ENCODE assay signal across 34 cellular contexts in the genomic region with DNA sequence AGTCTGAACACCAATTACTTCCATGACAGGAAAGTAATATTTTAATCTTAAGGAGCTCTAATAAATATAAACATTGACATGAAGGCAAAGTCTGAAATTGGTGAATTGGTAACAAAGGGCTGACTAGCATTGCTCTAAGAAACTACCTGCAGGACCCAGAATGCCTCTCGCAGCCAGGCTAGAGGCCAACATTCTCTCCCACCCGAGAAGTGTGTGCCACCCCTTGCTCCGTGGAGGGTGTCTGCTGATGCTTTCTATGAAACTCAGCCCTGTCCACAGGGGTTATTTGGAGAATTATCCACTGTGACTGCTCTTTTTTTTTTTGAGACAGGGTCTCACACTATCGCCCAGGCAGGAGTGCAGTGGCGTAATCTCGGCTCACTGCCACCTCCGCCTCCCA.
"Had no signal": no experiment of that assay in that cellular context is flagged by ENCODE, and none has a peak within 500 bp of the region (broad histone marks: within the 10 kb centered on the region; RNA-seq: fewer than 3 reads in every experiment).

No MANE protein-coding gene starts in this region.

- H3K27ac Mint-ChIP-seq: T-helper 1 cell treated with Interleukin-12 subunit alpha and Interleukin-12 subunit beta and Interleukin-4 antibody, amounts not matched to agents 30 μg/mL and 1 μg/mL, for 36 hours had no signal

- FAIRE-seq: colon had no signal

- H3K4me3 ChIP-seq: adrenal gland, body of pancreas, esophagus muscularis mucosa, gastrocnemius medialis, heart left ventricle had no signal

- H3K4me3 Mint-ChIP-seq: activated CD4-positive, alpha-beta T cell treated with anti-CD3 and anti-CD28 coated beads for 36 hours; activated CD8-positive, alpha-beta T cell treated with anti-CD3 and anti-CD28 coated beads for 36 hours; activated naive CD4-positive, alpha-beta T cell treated with anti-CD3 and anti-CD28 coated beads, Interleukin-2, amount 50 U/mL, for 24 hours; activated naive CD8-positive, alpha-beta T cell treated with anti-CD3 and anti-CD28 coated beads for 36 hours; activated naive CD8-positive, alpha-beta T cell treated with anti-CD3 and anti-CD28 coated beads, Interleukin-2, amount 50 U/mL, for 24 hours; activated T-cell treated with anti-CD3 and anti-CD28 coated beads, Interleukin-2, amount 50 U/mL, for 72 hours; effector memory CD8-positive, alpha-beta T cell; T-cell; T-helper 1 cell treated with Interleukin-12 subunit alpha and Interleukin-12 subunit beta and Interleukin-4 antibody, amounts not matched to agents 30 μg/mL and 1 μg/mL, for 36 hours; T-helper 2 cell treated with Interferon-gamma antibody and Interleukin-4, amounts not matched to agents 5 μg/mL and 100 μg/mL, for 36 hours had no signal

- DNase-seq: activated CD4-positive, alpha-beta T cell treated with anti-CD3 and anti-CD28 coated beads for 36 hours; activated CD4-positive, alpha-beta T cell treated with anti-CD3 and anti-CD28 coated beads, Interleukin-2, amount 50 U/mL, for 1 hour; activated CD4-positive, alpha-beta T cell treated with anti-CD3 and anti-CD28 coated beads, Interleukin-2, amount 50 U/mL, for 48 hours; activated CD4-positive, CD25-positive, alpha-beta regulatory T cell; activated CD4-positive, CD25-positive, alpha-beta regulatory T cell treated with anti-CD3 and anti-CD28 coated beads, Interleukin-2, amount 50 U/mL, for 72 hours; activated CD8-positive, alpha-beta memory T cell treated with anti-CD3 and anti-CD28 coated beads for 24 hours; activated CD8-positive, alpha-beta T cell treated with anti-CD3 and anti-CD28 coated beads for 36 hours; activated gamma-delta T cell; activated naive CD4-positive, alpha-beta T cell; activated naive CD8-positive, alpha-beta T cell treated with anti-CD3 and anti-CD28 coated beads for 36 hours; activated naive CD8-positive, alpha-beta T cell treated with anti-CD3 and anti-CD28 coated beads, Interleukin-2, amount 50 U/mL, for 24 hours; activated T-cell treated with anti-CD3 and anti-CD28 coated beads, Interleukin-2, amount 50 U/mL, for 1 hour; activated T-cell treated with anti-CD3 and anti-CD28 coated beads, Interleukin-2, amount 50 U/mL, for 72 hours; adrenal gland; amygdala; aorta; body of pancreas; caudate nucleus; cortex of kidney; dermis blood vessel endothelial cell; effector CD4-positive, alpha-beta T cell; effector memory CD8-positive, alpha-beta T cell; erythroblast; foreskin keratinocyte; gastrocnemius medialis; glutamatergic neuron; heart left ventricle; SW 1271; T-cell had no signal

- H3K4me1 ChIP-seq: adrenal gland, body of pancreas, foreskin keratinocyte, gastrocnemius medialis had no signal

- H3K9me3 ChIP-seq: adrenal gland, body of pancreas, esophagus muscularis mucosa, gastrocnemius medialis, heart left ventricle had no signal

- ATAC-seq: activated CD4-positive, alpha-beta T cell treated with anti-CD3 and anti-CD28 coated beads for 36 hours; activated CD8-positive, alpha-beta T cell treated with anti-CD3 and anti-CD28 coated beads for 36 hours; activated naive CD8-positive, alpha-beta T cell treated with anti-CD3 and anti-CD28 coated beads, Interleukin-2, amount 50 U/mL, for 24 hours; body of pancreas; effector memory CD8-positive, alpha-beta T cell; foreskin keratinocyte; gastrocnemius medialis; heart left ventricle; T-cell had no signal

- H3K27me3 Mint-ChIP-seq: activated CD4-positive, alpha-beta T cell treated with anti-CD3 and anti-CD28 coated beads for 36 hours; activated CD8-positive, alpha-beta T cell treated with anti-CD3 and anti-CD28 coated beads for 36 hours; activated naive CD4-positive, alpha-beta T cell treated with anti-CD3 and anti-CD28 coated beads, Interleukin-2, amount 50 U/mL, for 24 hours; activated naive CD8-positive, alpha-beta T cell treated with anti-CD3 and anti-CD28 coated beads for 36 hours; activated naive CD8-positive, alpha-beta T cell treated with anti-CD3 and anti-CD28 coated beads, Interleukin-2, amount 50 U/mL, for 24 hours; effector memory CD8-positive, alpha-beta T cell; T-cell had no signal

- H3K9me3 Mint-ChIP-seq: activated CD8-positive, alpha-beta T cell treated with anti-CD3 and anti-CD28 coated beads for 36 hours; activated naive CD4-positive, alpha-beta T cell treated with anti-CD3 and anti-CD28 coated beads, Interleukin-2, amount 50 U/mL, for 24 hours; activated naive CD8-positive, alpha-beta T cell treated with anti-CD3 and anti-CD28 coated beads for 36 hours; activated naive CD8-positive, alpha-beta T cell treated with anti-CD3 and anti-CD28 coated beads, Interleukin-2, amount 50 U/mL, for 24 hours; activated T-cell treated with anti-CD3 and anti-CD28 coated beads, Interleukin-2, amount 50 U/mL, for 72 hours; effector memory CD8-positive, alpha-beta T cell; T-cell; T-helper 1 cell treated with Interleukin-12 subunit alpha and Interleukin-12 subunit beta and Interleukin-4 antibody, amounts not matched to agents 30 μg/mL and 1 μg/mL, for 36 hours; T-helper 2 cell treated with Interferon-gamma antibody and Interleukin-4, amounts not matched to agents 5 μg/mL and 100 μg/mL, for 36 hours had no signal
